In the genomic region with DNA sequence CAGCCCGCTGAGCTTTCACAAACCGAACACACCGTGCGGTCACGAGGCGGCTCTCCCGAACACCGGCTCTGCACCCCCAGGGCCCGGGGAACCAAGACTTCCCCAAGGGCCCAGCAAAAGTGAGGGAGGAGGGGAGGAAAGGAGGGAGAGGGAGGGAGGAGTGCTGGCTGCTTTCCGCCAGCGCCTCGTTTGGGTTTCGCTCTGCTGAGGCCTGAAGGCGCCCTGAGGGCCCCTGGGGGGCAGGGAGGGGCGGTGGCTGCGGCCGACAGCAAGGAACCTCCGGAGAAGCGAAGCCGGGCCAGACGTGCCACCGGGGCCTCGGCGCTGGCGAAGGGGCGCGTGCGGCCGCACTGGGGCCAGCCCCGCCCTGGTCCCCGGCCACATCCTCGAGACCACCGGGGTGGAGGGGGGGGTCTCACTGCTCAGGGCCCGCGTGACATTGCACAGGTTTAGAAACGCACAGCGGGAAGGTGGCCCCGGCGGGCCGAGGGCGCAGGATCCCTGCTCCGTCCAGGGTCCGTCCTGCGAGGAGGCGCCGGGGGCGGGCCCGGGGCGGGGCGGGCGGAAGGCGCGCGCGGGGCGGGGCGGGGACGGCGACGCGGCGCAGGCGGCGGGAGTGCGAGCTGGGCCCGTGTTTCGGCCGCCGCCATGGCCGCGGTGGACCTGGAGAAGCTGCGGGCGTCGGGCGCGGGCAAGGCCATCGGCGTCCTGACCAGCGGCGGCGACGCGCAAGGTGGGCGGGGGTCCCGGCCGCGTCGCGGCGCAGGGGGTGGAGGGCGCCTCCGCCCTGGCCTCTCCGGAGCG, we compare ENCODE assay signal across 8 cellular contexts. TPM values are rescaled to one million over a fixed set of nuclear protein-coding genes. Genes with fewer than 3 reads are reported as not detected.
DNase-seq lines count a peak whose midpoint lies in the region; ATAC-seq lines count a peak whose summit lies in the region.

A gene (plus strand): TSS at position 596 of the 804 bp plus-strand sequence. CDS start 53 bp downstream, at position 649.

- intact Hi-C loops in left colon (cut with DNase I, micrococcal nuclease): no loop called here

- peak; percentile 49 for ATAC-seq in HG02623 (IDR thresholded peaks at IDR 0.05; ENCODE audit: unreplicated experiment)
- peak; percentile 43 for ATAC-seq in left colon

- peak; percentile 81 for DNase-seq in DMS53 (lab: John Stamatoyannopoulos, UW)
- no peak for DNase-seq in DMS53 treated with DMSO at 0.1 percent for 48 hours (lab: John Stamatoyannopoulos, UW; ENCODE audit: unreplicated experiment)
- DNase-seq in NCI-H146 (lab: John Stamatoyannopoulos, UW): peak; percentile 65
- peak; percentile 78 for DNase-seq in activated CD4-positive, alpha-beta T cell treated with anti-CD3 and anti-CD28 coated beads for 48 hours
- peak; percentile 49 for DNase-seq in cortex of kidney (lab: John Stamatoyannopoulos, UW)
- peak; percentile 69 to 86 for DNase-seq in left colon
- peak; percentile 28 to 59 (median 37) for DNase-seq in stimulated activated CD4-positive, alpha-beta T cell treated with anti-CD3 and anti-CD28 coated beads, Interleukin-1b, Interleukin-23, amount 100 ng/mL, for 24 hours (ENCODE audit: low read depth in 4 of 4, low spot score in 1 of 4)

RNA-seq across cellular contexts. Expression of the gene that starts here (rescaled TPM):
- 100 to 1,000 TPM; 239 to 245 TPM for total RNA-seq in left colon
